In the genomic region with DNA sequence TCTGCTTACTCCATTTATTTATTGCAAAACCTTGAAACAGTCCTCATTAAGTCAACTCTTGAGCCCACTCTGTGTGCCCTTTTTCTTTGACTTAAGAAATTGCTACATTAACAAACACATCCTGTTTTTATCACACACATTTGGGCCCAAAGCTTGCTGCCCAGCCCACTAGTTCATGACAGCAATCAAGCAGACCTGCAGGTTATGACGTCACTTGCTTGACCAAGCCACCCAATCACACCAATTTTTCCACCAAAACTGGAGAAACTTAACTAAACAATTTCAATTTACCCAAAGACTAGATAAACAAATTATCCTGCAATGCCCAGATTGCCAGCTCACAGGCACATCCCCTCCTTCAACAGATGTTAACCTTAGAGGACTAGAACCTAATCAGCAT, we compare ENCODE assay signal across 8 cellular contexts.
"Had no signal": no experiment of that assay in that cellular context is flagged by ENCODE, and none has a peak within 500 bp of the region (broad histone marks: within the 10 kb centered on the region; RNA-seq: fewer than 3 reads in every experiment).

No MANE protein-coding gene starts in this region.

- H2AFZ ChIP-seq: GM23248 had no signal

- FAIRE-seq: H54, HepG2 had no signal

- H3K4me3 ChIP-seq: GM23248 had no signal

- H3K27ac ChIP-seq: GM23248, HL-60 had no signal

- DNase-seq: GM23248, GOT3, H9, HCEC 1CT, KG1 had no signal

- H3K9ac ChIP-seq: GM23248 had no signal

- ATAC-seq: HepG2 had no signal
